In the genomic region with DNA sequence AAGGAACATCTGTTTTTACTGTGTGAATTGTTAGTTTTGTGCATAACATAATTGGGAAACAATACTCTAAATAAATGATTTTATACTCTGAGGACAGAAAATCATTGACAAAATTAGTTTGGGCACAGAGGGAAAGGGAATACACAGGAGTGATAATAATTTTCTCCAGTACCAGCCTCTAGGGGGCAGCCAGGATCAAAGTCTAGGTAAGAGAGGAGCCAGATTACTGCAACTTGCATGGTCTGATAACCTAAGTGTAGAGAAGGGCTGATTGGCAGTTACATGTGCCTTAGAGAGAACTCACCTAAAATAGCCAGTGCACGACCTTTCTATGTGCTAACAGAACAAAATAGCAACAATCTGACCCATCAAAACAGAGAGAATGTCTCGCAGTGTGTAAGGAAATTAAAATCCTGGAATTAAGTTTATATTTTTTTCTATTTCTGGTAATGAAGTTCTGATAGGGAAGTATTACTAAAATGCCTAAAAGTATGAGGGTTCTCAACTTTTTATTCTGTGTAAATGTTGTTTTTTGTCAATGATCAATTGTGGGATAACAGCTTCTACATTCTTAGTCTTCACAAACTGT, we compare ENCODE assay signal across 9 cellular contexts.
DNase-seq lines count a peak whose midpoint lies in the region; ATAC-seq, FAIRE-seq and TF ChIP-seq lines count a peak whose summit lies in the region.
"Had no signal": no experiment of that assay in that cellular context is flagged by ENCODE, and none has a peak within 500 bp of the region (broad histone marks: within the 10 kb centered on the region; RNA-seq: fewer than 3 reads in every experiment).

No MANE protein-coding gene starts in this region.

- peak overlapping the region in 1 of 10 donors; percentile 49 for H3K27ac ChIP-seq in heart right ventricle
- no peak overlapping the region for H3K27ac ChIP-seq in small intestine (ENCODE audit: low read depth in 1 of 2, low read length in 1 of 2)

- H3K4me3 Mint-ChIP-seq in activated naive CD4-positive, alpha-beta T cell treated with anti-CD3 and anti-CD28 coated beads, Interleukin-2, amount 10 ng/mL, durations not matched to agents 7 days and 5 days = no peak overlapping the region
- H3K4me3 Mint-ChIP-seq: IgD-negative memory B cell had no signal

- H3K4me1 Mint-ChIP-seq in activated naive CD4-positive, alpha-beta T cell treated with anti-CD3 and anti-CD28 coated beads, Interleukin-2, amount 10 ng/mL, durations not matched to agents 7 days and 5 days = no peaks in the 10 kb centered on the region

- no peak for TF ChIP-seq POLR2A in GM12891 (IDR thresholded peaks at IDR 0.05; ENCODE audit: low read depth, low read length)

- no peak overlapping the region for H3K4me3 ChIP-seq in AG09309 (ENCODE audit: control insufficient read depth, low read depth, low read length)
- H3K4me3 ChIP-seq in heart right ventricle = no peak overlapping the region
- no peak overlapping the region for H3K4me3 ChIP-seq in small intestine (ENCODE audit: low read depth in 1 of 2, low read length in 2 of 2)

- TF ChIP-seq CTCF in AG09309 (IDR thresholded peaks at IDR 0.05; ENCODE audit: control insufficient read depth, insufficient read depth, low read depth, low read length, missing control alignments) (peak; percentile 75), heart right ventricle (IDR thresholded peaks at IDR 0.05) (peak; percentile 31 to 77 (median 63))

- H3K36me3 ChIP-seq in heart right ventricle (peaks cover 0 to 31% (median 0%) of the 10 kb centered on the region in 9 donors), small intestine (ENCODE audit: control insufficient read depth in 2 of 2, insufficient read depth in 2 of 2, low read length in 2 of 2) (no peaks in the 10 kb centered on the region)

- CTCF ChIA-PET in activated naive CD4-positive, alpha-beta T cell treated with anti-CD3 and anti-CD28 coated beads, Interleukin-2, amount 10 ng/mL, durations not matched to agents 7 days and 5 days (lab: Charles Lee) = interaction anchor here (0.7 to 2.1 kb wide), 5 partner anchors 10 to 697 kb away, joined by 3 to 11 read pairs (median 3); no protein-coding TSS in a partner anchor

- DNase-seq in AG09309 (ENCODE audit: low read depth) (no peak), GM12891 (ENCODE audit: insufficient read length, low spot score) (peak; percentile 3), OCI-M1 (lab: John Stamatoyannopoulos, UW) (peak; percentile 89), heart right ventricle (peak in 1 of 2 donors; percentile 67), small intestine (peak; percentile 73)
- DNase-seq in activated naive CD4-positive, alpha-beta T cell treated with anti-CD3 and anti-CD28 coated beads, Interleukin-2, amount 10 ng/mL, durations not matched to agents 7 days and 5 days = peak; percentile 60

- H3K4me1 ChIP-seq in heart right ventricle (peaks cover 0 to 12% (median 8%) of the 10 kb centered on the region in 9 donors), small intestine (ENCODE audit: control insufficient read depth in 2 of 2, insufficient read depth in 1 of 2, low read depth in 1 of 2, low read length in 1 of 2) (no peaks in the 10 kb centered on the region)

- H3K9me3 ChIP-seq in heart right ventricle (no peaks in the 10 kb centered on the region), small intestine (ENCODE audit: control insufficient read depth, low read depth) (no peaks in the 10 kb centered on the region)

- H3K27me3 Mint-ChIP-seq in activated naive CD4-positive, alpha-beta T cell treated with anti-CD3 and anti-CD28 coated beads, Interleukin-2, amount 10 ng/mL, durations not matched to agents 7 days and 5 days = no peaks in the 10 kb centered on the region
- H3K27me3 Mint-ChIP-seq: IgD-negative memory B cell had no signal

- H3K27me3 ChIP-seq in heart right ventricle = no peaks in the 10 kb centered on the region
- H3K27me3 ChIP-seq in small intestine (ENCODE audit: control insufficient read depth in 2 of 2, insufficient read depth in 2 of 2, low read length in 2 of 2) = no peaks in the 10 kb centered on the region

- intact Hi-C loops in heart right ventricle (cut with DNase I) = no loop called here

- 37 to 53% methylated on average over 2 of the region's 2 CpGs for WGBS in heart right ventricle, 2 donors
- WGBS in small intestine, 3 donors = 51 to 66% (median 53%) methylated on average over 2 of the region's 2 CpGs

- H3K27ac Mint-ChIP-seq in activated naive CD4-positive, alpha-beta T cell treated with anti-CD3 and anti-CD28 coated beads, Interleukin-2, amount 10 ng/mL, durations not matched to agents 7 days and 5 days = no peak overlapping the region
- H3K27ac Mint-ChIP-seq: IgD-negative memory B cell had no signal

- peak; percentile 56 for ATAC-seq in HG03460 (IDR thresholded peaks at IDR 0.05; ENCODE audit: unreplicated experiment)
- peak; percentile 64 to 97 (median 91) for ATAC-seq in heart right ventricle
- ATAC-seq in GM21447 (IDR thresholded peaks at IDR 0.05; ENCODE audit: unreplicated experiment) = no peak

- FAIRE-seq in GM12891 (lab: Jason Lieb, UNC) = peak; percentile 88
- FAIRE-seq in small intestine (lab: Jason Lieb, UNC) = no peak

- peaks cover 2% of the 10 kb centered on the region for H3K36me3 Mint-ChIP-seq in activated naive CD4-positive, alpha-beta T cell treated with anti-CD3 and anti-CD28 coated beads, Interleukin-2, amount 10 ng/mL, durations not matched to agents 7 days and 5 days

- H3K9me3 Mint-ChIP-seq in activated naive CD4-positive, alpha-beta T cell treated with anti-CD3 and anti-CD28 coated beads, Interleukin-2, amount 10 ng/mL, durations not matched to agents 7 days and 5 days = no peaks in the 10 kb centered on the region
- H3K9me3 Mint-ChIP-seq: IgD-negative memory B cell had no signal

TF ChIP-seq in GM12891, 5 proteins besides CTCF, POLR2A, EP300 and RAD21:
- TF ChIP-seq TAF1 (IDR thresholded peaks at IDR 0.05; ENCODE audit: low read depth, low read length) = no peak
- no peak for TF ChIP-seq SPI1 (IDR thresholded peaks at IDR 0.05; ENCODE audit: low read depth, low read length)
- TF ChIP-seq POLR2AphosphoS5 (IDR thresholded peaks at IDR 0.05; ENCODE audit: low read depth, low read length) = no peak
- TF ChIP-seq POU2F2 (IDR thresholded peaks at IDR 0.05; ENCODE audit: low read depth, low read length) = no peak
- TF ChIP-seq PAX5 (IDR thresholded peaks at IDR 0.05; ENCODE audit: insufficient read depth, low read length, severe bottlenecking) = no peak
